ENCODE assay signal across 22 cellular contexts in the genomic region with DNA sequence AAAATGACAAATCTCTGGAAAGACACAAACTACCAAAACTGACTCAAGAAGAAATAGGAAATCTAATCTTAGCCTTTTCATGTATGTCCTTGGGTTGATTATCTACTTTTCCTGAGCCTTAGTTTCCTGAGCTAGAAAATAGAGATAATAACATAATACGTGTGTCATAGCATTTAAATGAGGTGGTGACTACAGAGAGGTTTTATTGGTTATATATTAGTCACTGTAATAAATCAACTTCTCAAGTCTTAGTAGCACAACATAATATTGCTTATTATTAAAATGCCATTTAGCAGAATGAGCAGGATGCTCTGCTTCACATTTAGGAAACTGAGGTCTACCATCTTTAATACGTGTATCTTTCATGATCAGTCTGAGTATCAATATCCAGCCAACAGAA.
"Had no signal": no experiment of that assay in that cellular context is flagged by ENCODE, and none has a peak within 500 bp of the region (broad histone marks: within the 10 kb centered on the region; RNA-seq: fewer than 3 reads in every experiment).

No MANE protein-coding gene starts in this region.

- H3K36me3 Mint-ChIP-seq: stimulated activated effector memory CD8-positive, alpha-beta T cell treated with anti-CD3 and anti-CD28 coated beads, Interleukin-12 subunit alpha, Interleukin-12 subunit beta, amount 100 ng/mL, for 72 hours; type B pancreatic cell had no signal

- H3K4me3 ChIP-seq: colonic mucosa, left ventricle myocardium inferior, lower lobe of right lung, neural progenitor cell, pancreas, suprapubic skin, thyroid gland had no signal

- H3K4me1 Mint-ChIP-seq: memory B cell had no signal

- DNase-seq: colonic mucosa; effector CD4-positive, alpha-beta T cell; endodermal cell; immature natural killer cell; left cardiac atrium; left ventricle myocardium inferior; lower lobe of right lung; nucleus accumbens; pancreas; right cardiac atrium; small intestine; stimulated activated CD4-positive, alpha-beta T cell treated with anti-CD3 and anti-CD28 coated beads, Interleukin-2, amount 100 ng/mL, for 48 hours; stimulated activated naive CD8-positive, alpha-beta T cell treated with anti-CD3 and anti-CD28 coated beads, Interleukin-15, Interleukin-2, amounts not matched to agents 100 U/mL and 50 U/mL, for 24 hours; thyroid gland had no signal

- ATAC-seq: left cardiac atrium; lower lobe of right lung; natural killer cell treated with Interleukin-12 subunit alpha and Interleukin-12 subunit beta and Interleukin-15 and Interleukin-18, amount 100 ng/mL, for 72 hours; pancreas; right cardiac atrium; stimulated activated effector memory CD8-positive, alpha-beta T cell treated with anti-CD3 and anti-CD28 coated beads, Interleukin-12 subunit alpha, Interleukin-12 subunit beta, amount 100 ng/mL, for 72 hours; stimulated activated naive CD8-positive, alpha-beta T cell treated with anti-CD3 and anti-CD28 coated beads, Interleukin-15, Interleukin-2, amounts not matched to agents 100 U/mL and 50 U/mL, for 24 hours had no signal

- H3K27me3 Mint-ChIP-seq: natural killer cell treated with Interleukin-12 subunit alpha and Interleukin-12 subunit beta and Interleukin-15 and Interleukin-18, amount 100 ng/mL, for 72 hours; progenitor cell of endocrine pancreas; type B pancreatic cell had no signal

- H3K4me3 Mint-ChIP-seq: endodermal cell; immature natural killer cell; memory B cell; mesothelial cell of epicardium; natural killer cell treated with Interleukin-12 subunit alpha and Interleukin-12 subunit beta and Interleukin-15 and Interleukin-18, amount 100 ng/mL, for 72 hours; neural progenitor cell; stimulated activated effector memory CD8-positive, alpha-beta T cell treated with anti-CD3 and anti-CD28 coated beads, Interleukin-12 subunit alpha, Interleukin-12 subunit beta, amount 100 ng/mL, for 72 hours; type B pancreatic cell had no signal

- H3K27ac Mint-ChIP-seq: endodermal cell; immature natural killer cell; memory B cell; mesothelial cell of epicardium; natural killer cell treated with Interleukin-12 subunit alpha and Interleukin-12 subunit beta and Interleukin-15 and Interleukin-18, amount 100 ng/mL, for 72 hours; progenitor cell of endocrine pancreas; stimulated activated effector memory CD8-positive, alpha-beta T cell treated with anti-CD3 and anti-CD28 coated beads, Interleukin-12 subunit alpha, Interleukin-12 subunit beta, amount 100 ng/mL, for 72 hours; type B pancreatic cell had no signal
